In the genomic region with DNA sequence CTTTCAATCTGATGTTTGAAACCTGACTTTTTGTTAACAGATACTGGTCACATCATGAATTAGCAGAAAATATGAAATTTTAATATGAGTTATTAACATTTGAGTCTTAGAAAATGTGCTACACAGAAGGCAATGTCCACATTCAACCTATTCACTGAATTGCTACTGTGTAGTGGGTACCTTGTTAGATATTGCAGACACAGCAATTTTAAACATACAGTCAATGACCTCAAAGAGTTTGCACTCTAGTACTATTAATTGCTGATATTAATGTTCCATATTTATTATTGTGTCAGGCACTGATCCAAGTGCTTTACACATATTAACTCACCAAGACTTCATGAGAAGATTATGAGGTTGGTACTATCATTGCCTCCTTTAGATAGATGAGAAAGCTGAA, we compare ENCODE assay signal across 29 cellular contexts.
"Had no signal": no experiment of that assay in that cellular context is flagged by ENCODE, and none has a peak within 500 bp of the region (broad histone marks: within the 10 kb centered on the region; RNA-seq: fewer than 3 reads in every experiment).

No MANE protein-coding gene starts in this region.

- H3K36me3 Mint-ChIP-seq: stimulated activated effector memory CD8-positive, alpha-beta T cell treated with anti-CD3 and anti-CD28 coated beads, Interleukin-12 subunit alpha, Interleukin-12 subunit beta, amount 100 ng/mL, for 72 hours; stimulated activated memory B cell treated with anti-CD40 and anti-IgM and Interleukin-4, amounts not matched to agents 10 μg/mL and 1 μg/mL and 100 μg/mL, for 72 hours; stimulated activated naive B cell treated with anti-CD40 and anti-IgM and Interleukin-4, amounts not matched to agents 10 μg/mL and 1 μg/mL and 100 μg/mL, for 72 hours; type B pancreatic cell had no signal

- H3K27me3 ChIP-seq: stomach, suprapubic skin, testis, thyroid gland, tibial artery, tibial nerve, transverse colon, upper lobe of left lung, upper lobe of right lung, uterus, vagina had no signal

- H3K9me3 ChIP-seq: stomach, suprapubic skin, testis, thoracic aorta, thyroid gland, tibial artery, tibial nerve, transverse colon, upper lobe of left lung, upper lobe of right lung, uterus, vagina had no signal

- H3K27ac ChIP-seq: stomach, suprapubic skin, testis, thoracic aorta, thyroid gland, tibial artery, tibial nerve, transverse colon, upper lobe of left lung, upper lobe of right lung, uterus, vagina had no signal

- H3K4me3 Mint-ChIP-seq: stimulated activated effector memory CD8-positive, alpha-beta T cell treated with anti-CD3 and anti-CD28 coated beads, Interleukin-12 subunit alpha, Interleukin-12 subunit beta, amount 100 ng/mL, for 72 hours; stimulated activated memory B cell treated with anti-CD40 and anti-IgM and Interleukin-4, amounts not matched to agents 10 μg/mL and 1 μg/mL and 100 μg/mL, for 72 hours; stimulated activated naive B cell treated with anti-CD40 and anti-IgM and Interleukin-4, amounts not matched to agents 10 μg/mL and 1 μg/mL and 100 μg/mL, for 72 hours; stimulated activated naive CD8-positive, alpha-beta T cell treated with anti-CD3 and anti-CD28 coated beads, Interleukin-15, amount 100 ng/mL, for 72 hours; stimulated activated naive CD8-positive, alpha-beta T cell treated with anti-CD3 and anti-CD28 coated beads, Interleukin-15, Interleukin-2, amounts not matched to agents 100 ng/mL and 50 ng/mL, for 24 hours; type B pancreatic cell had no signal

- H3K4me1 ChIP-seq: stomach, suprapubic skin, testis, thyroid gland, tibial artery, tibial nerve, transverse colon, upper lobe of left lung, upper lobe of right lung, uterus, vagina had no signal

- H3K9me3 Mint-ChIP-seq: stimulated activated effector memory CD8-positive, alpha-beta T cell treated with anti-CD3 and anti-CD28 coated beads, Interleukin-12 subunit alpha, Interleukin-12 subunit beta, amount 100 ng/mL, for 72 hours; stimulated activated memory B cell treated with anti-CD40 and anti-IgM and Interleukin-4, amounts not matched to agents 10 μg/mL and 1 μg/mL and 100 μg/mL, for 72 hours; stimulated activated naive CD8-positive, alpha-beta T cell treated with anti-CD3 and anti-CD28 coated beads, Interleukin-15, amount 100 ng/mL, for 72 hours; type B pancreatic cell had no signal

- H3K27me3 Mint-ChIP-seq: stimulated activated memory B cell treated with anti-CD40 and anti-IgM and Interleukin-4, amounts not matched to agents 10 μg/mL and 1 μg/mL and 100 μg/mL, for 72 hours; stimulated activated naive B cell treated with anti-CD40 and anti-IgM and Interleukin-4, amounts not matched to agents 10 μg/mL and 1 μg/mL and 100 μg/mL, for 72 hours; stimulated activated naive CD8-positive, alpha-beta T cell treated with anti-CD3 and anti-CD28 coated beads, Interleukin-15, amount 100 ng/mL, for 72 hours; type B pancreatic cell had no signal

- H3K36me3 ChIP-seq: stomach, suprapubic skin, thoracic aorta, thyroid gland, tibial artery, tibial nerve, transverse colon, upper lobe of left lung, upper lobe of right lung, uterus, vagina had no signal

- DNase-seq: stimulated activated CD4-positive, alpha-beta T cell treated with anti-CD3 and anti-CD28 coated beads, Interleukin-2, amount 100 ng/mL, for 48 hours; stimulated activated CD4-positive, alpha-beta T cell treated with anti-CD3 and anti-CD28 coated beads, Interleukin-4, amount 100 ng/mL, for 1 hour; stimulated activated CD4-positive, alpha-beta T cell treated with anti-CD3 and anti-CD28 coated beads, Interleukin-4, amount 100 ng/mL, for 24 hours; stimulated activated CD4-positive, alpha-beta T cell treated with anti-CD3 and anti-CD28 coated beads, Interleukin-4, amount 100 ng/mL, for 4 hours; stimulated activated CD8-positive, alpha-beta memory T cell treated with anti-CD3 and anti-CD28 coated beads, Interleukin-4, amount 100 ng/mL, for 48 hours; stimulated activated naive B cell treated with anti-CD40 and anti-IgM and Interleukin-4, amounts not matched to agents 10 μg/mL and 1 μg/mL and 100 μg/mL, for 72 hours; stimulated activated naive CD4-positive, alpha-beta T cell; stimulated activated naive CD4-positive, alpha-beta T cell treated with Interleukin-2 at 50 U/mL for 16 hours; stimulated activated naive CD8-positive, alpha-beta T cell treated with anti-CD3 and anti-CD28 coated beads, Interleukin-15, amount 100 ng/mL, for 72 hours; stimulated activated naive CD8-positive, alpha-beta T cell treated with anti-CD3 and anti-CD28 coated beads, Interleukin-15, Interleukin-2, amounts not matched to agents 100 U/mL and 50 U/mL, for 24 hours; stomach; substantia nigra; testis; thyroid gland; tibial artery; transverse colon; trophoblast cell; upper lobe of left lung; upper lobe of right lung; uterus had no signal

- FAIRE-seq: urothelium cell line had no signal

- ATAC-seq: stimulated activated effector memory CD8-positive, alpha-beta T cell treated with anti-CD3 and anti-CD28 coated beads, Interleukin-12 subunit alpha, Interleukin-12 subunit beta, amount 100 ng/mL, for 72 hours; stimulated activated memory B cell treated with anti-CD40 and anti-IgM and Interleukin-4, amounts not matched to agents 10 μg/mL and 1 μg/mL and 100 μg/mL, for 72 hours; stimulated activated naive B cell treated with anti-CD40 and anti-IgM and Interleukin-4, amounts not matched to agents 10 μg/mL and 1 μg/mL and 100 μg/mL, for 72 hours; stimulated activated naive CD8-positive, alpha-beta T cell treated with anti-CD3 and anti-CD28 coated beads, Interleukin-15, amount 100 ng/mL, for 72 hours; stimulated activated naive CD8-positive, alpha-beta T cell treated with anti-CD3 and anti-CD28 coated beads, Interleukin-15, Interleukin-2, amounts not matched to agents 100 U/mL and 50 U/mL, for 24 hours; upper lobe of right lung had no signal

- H3K4me3 ChIP-seq: stomach, suprapubic skin, testis, thoracic aorta, thyroid gland, tibial artery, tibial nerve, transverse colon, upper lobe of left lung, upper lobe of right lung, uterus, vagina had no signal

- H3K4me1 Mint-ChIP-seq: stimulated activated effector memory CD8-positive, alpha-beta T cell treated with anti-CD3 and anti-CD28 coated beads, Interleukin-12 subunit alpha, Interleukin-12 subunit beta, amount 100 ng/mL, for 72 hours; stimulated activated memory B cell treated with anti-CD40 and anti-IgM and Interleukin-4, amounts not matched to agents 10 μg/mL and 1 μg/mL and 100 μg/mL, for 72 hours; stimulated activated naive B cell treated with anti-CD40 and anti-IgM and Interleukin-4, amounts not matched to agents 10 μg/mL and 1 μg/mL and 100 μg/mL, for 72 hours; stimulated activated naive CD8-positive, alpha-beta T cell treated with anti-CD3 and anti-CD28 coated beads, Interleukin-15, amount 100 ng/mL, for 72 hours had no signal

- H3K27ac Mint-ChIP-seq: stimulated activated effector memory CD8-positive, alpha-beta T cell treated with anti-CD3 and anti-CD28 coated beads, Interleukin-12 subunit alpha, Interleukin-12 subunit beta, amount 100 ng/mL, for 72 hours; stimulated activated memory B cell treated with anti-CD40 and anti-IgM and Interleukin-4, amounts not matched to agents 10 μg/mL and 1 μg/mL and 100 μg/mL, for 72 hours; stimulated activated naive B cell treated with anti-CD40 and anti-IgM and Interleukin-4, amounts not matched to agents 10 μg/mL and 1 μg/mL and 100 μg/mL, for 72 hours; stimulated activated naive CD8-positive, alpha-beta T cell treated with anti-CD3 and anti-CD28 coated beads, Interleukin-15, amount 100 ng/mL, for 72 hours; stimulated activated naive CD8-positive, alpha-beta T cell treated with anti-CD3 and anti-CD28 coated beads, Interleukin-15, Interleukin-2, amounts not matched to agents 100 ng/mL and 50 ng/mL, for 24 hours; type B pancreatic cell had no signal
